ENCODE assay signal across 8 cellular contexts in genomic region chr9:103798620-103799019, GRCh38.
DNase-seq lines count a peak whose midpoint lies in the region; ATAC-seq, FAIRE-seq and TF ChIP-seq lines count a peak whose summit lies in the region.

No MANE protein-coding gene starts in this region.

- no peak for TF ChIP-seq POLR2A in GM12892 (IDR thresholded peaks at IDR 0.05; ENCODE audit: low read depth, low read length)

- peak overlapping the region; percentile 15 for H3K4me3 Mint-ChIP-seq in activated T-helper 17 cell treated with anti-CD3 and anti-CD28 coated beads, Interleukin-2, amount 50 U/mL, for 72 hours
- H3K4me3 Mint-ChIP-seq in CD14-positive monocyte, result no peak overlapping the region

- no peak for TF ChIP-seq CTCF in CD14-positive monocyte (IDR thresholded peaks at IDR 0.05)

- peak; percentile 85 for FAIRE-seq in GM12892 (lab: Jason Lieb, UNC)

- intact Hi-C loops in CD14-positive monocyte (cut with micrococcal nuclease), result no loop called here

- H3K36me3 Mint-ChIP-seq in activated T-helper 17 cell treated with anti-CD3 and anti-CD28 coated beads, Interleukin-2, amount 50 U/mL, for 72 hours (ENCODE audit: low read depth), result no peaks in the 10 kb centered on the region
- no peaks in the 10 kb centered on the region for H3K36me3 Mint-ChIP-seq in CD14-positive monocyte

- ATAC-seq in GM21381 (IDR thresholded peaks at IDR 0.05; ENCODE audit: unreplicated experiment) (peak; percentile 99), HG03521 (IDR thresholded peaks at IDR 0.05; ENCODE audit: unreplicated experiment) (peak; percentile 100)
- ATAC-seq in activated T-helper 17 cell treated with anti-CD3 and anti-CD28 coated beads, Interleukin-2, amount 50 U/mL, for 72 hours (replicated peaks), result peak; percentile 98

- H3K9me3 Mint-ChIP-seq in activated T-helper 17 cell treated with anti-CD3 and anti-CD28 coated beads, Interleukin-2, amount 50 U/mL, for 72 hours, result no peaks in the 10 kb centered on the region
- peaks cover 0 to 2% (median 0%) of the 10 kb centered on the region in 7 donors for H3K9me3 Mint-ChIP-seq in CD14-positive monocyte

- H3K27me3 Mint-ChIP-seq in activated T-helper 17 cell treated with anti-CD3 and anti-CD28 coated beads, Interleukin-2, amount 50 U/mL, for 72 hours, result no peaks in the 10 kb centered on the region
- peaks cover 0 to 2% (median 0%) of the 10 kb centered on the region in 3 donors for H3K27me3 Mint-ChIP-seq in CD14-positive monocyte (ENCODE audit: low read depth in 3 of 3)

- peaks cover 4% of the 10 kb centered on the region for H3K4me1 Mint-ChIP-seq in activated T-helper 17 cell treated with anti-CD3 and anti-CD28 coated beads, Interleukin-2, amount 50 U/mL, for 72 hours
- H3K4me1 Mint-ChIP-seq in CD14-positive monocyte, result no peaks in the 10 kb centered on the region

- no peak overlapping the region for H3K27ac Mint-ChIP-seq in activated T-helper 17 cell treated with anti-CD3 and anti-CD28 coated beads, Interleukin-2, amount 50 U/mL, for 72 hours
- H3K27ac Mint-ChIP-seq in CD14-positive monocyte, result no peak overlapping the region

- no peak for DNase-seq in GM12892 (ENCODE audit: insufficient read length)
- DNase-seq in Ammon's horn (ENCODE audit: low spot score), result no peak
- DNase-seq in CD14-positive monocyte (ENCODE audit: low spot score), result no peak
- no peak for DNase-seq in COLO668 (lab: John Stamatoyannopoulos, UW; ENCODE audit: unreplicated experiment)
- no peak for DNase-seq in activated gamma-delta T cell treated with Interleukin-2 at 50 U/mL for 16 hours
